30 cellular contexts compared by ENCODE assay signal in the genomic region with DNA sequence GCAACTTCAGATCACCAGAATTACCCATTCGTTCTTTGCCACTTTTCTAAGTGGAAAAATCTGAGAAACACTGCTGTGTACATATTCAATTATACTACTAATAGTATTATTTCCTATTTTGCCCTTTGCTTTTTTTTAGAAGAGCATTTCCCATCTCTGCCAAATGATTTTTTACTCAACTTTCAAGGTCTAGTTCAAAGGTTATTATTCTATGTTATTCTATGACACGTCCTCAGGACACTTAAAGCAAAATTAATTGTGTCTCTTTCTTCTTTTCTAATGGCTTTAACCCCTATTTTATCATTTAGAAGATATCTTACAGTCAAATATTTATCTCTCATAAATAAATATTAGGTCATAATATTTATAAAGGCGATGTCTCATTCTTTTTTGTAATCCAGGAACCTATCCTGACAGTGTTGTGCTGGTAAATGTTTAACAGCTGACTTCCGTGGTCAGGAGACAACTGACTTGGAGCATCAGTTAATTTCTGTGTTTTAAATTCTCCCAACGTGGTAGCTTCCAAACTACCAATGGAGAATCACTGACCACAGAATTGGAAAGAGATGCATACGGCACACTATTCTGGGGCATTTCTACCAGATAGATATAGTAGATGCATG.
"Had no signal": no experiment of that assay in that cellular context is flagged by ENCODE, and none has a peak within 500 bp of the region (broad histone marks: within the 10 kb centered on the region; RNA-seq: fewer than 3 reads in every experiment).

No MANE protein-coding gene starts in this region.

- H3K9me3 ChIP-seq: adrenal gland, body of pancreas, esophagus muscularis mucosa, neutrophil, sigmoid colon, upper lobe of right lung had no signal

- H3K4me2 ChIP-seq: smooth muscle cell had no signal

- H3K27ac ChIP-seq: adrenal gland, body of pancreas, foreskin keratinocyte, neutrophil, sigmoid colon, upper lobe of right lung had no signal

- H3K36me3 ChIP-seq: adrenal gland, esophagus muscularis mucosa, neutrophil, sigmoid colon, upper lobe of right lung had no signal

- DNase-seq: activated CD4-positive, alpha-beta memory T cell treated with anti-CD3 and anti-CD28 coated beads for 36 hours; activated CD4-positive, alpha-beta T cell treated with anti-CD3 and anti-CD28 coated beads, Interleukin-2, amount 10 ng/mL, durations not matched to agents 24 days and 14 days; activated CD8-positive, alpha-beta memory T cell treated with anti-CD3 and anti-CD28 coated beads, Interleukin-2, amount 50 U/mL, for 4 hours; activated effector memory CD4-positive, alpha-beta T cell treated with anti-CD3 and anti-CD28 coated beads, Interleukin-2, amount 50 U/mL, for 16 hours; activated naive CD4-positive, alpha-beta T cell treated with anti-CD3 and anti-CD28 coated beads for 36 hours; activated naive CD8-positive, alpha-beta T cell treated with anti-CD3 and anti-CD28 coated beads for 36 hours; activated T-cell treated with anti-CD3 and anti-CD28 coated beads, Interleukin-2, amount 50 U/mL, for 1 hour; adrenal gland; aorta; body of pancreas; dermis blood vessel endothelial cell; effector CD4-positive, alpha-beta T cell; foreskin keratinocyte; naive B cell; nephron progenitor cell; retina; sigmoid colon; stimulated activated CD4-positive, alpha-beta T cell treated with anti-CD3 and anti-CD28 coated beads, Interleukin-1b, Interleukin-23, amount 100 ng/mL, for 48 hours; stimulated activated CD4-positive, alpha-beta T cell treated with anti-CD3 and anti-CD28 coated beads, Interleukin-4, amount 100 ng/mL, for 4 hours; stimulated activated CD8-positive, alpha-beta memory T cell treated with anti-CD3 and anti-CD28 coated beads, Interleukin-4, amount 100 ng/mL, for 48 hours; stimulated activated naive CD8-positive, alpha-beta T cell treated with anti-CD3 and anti-CD28 coated beads, Interleukin-15, amount 100 ng/mL, for 72 hours; substantia nigra; T-helper 1 cell; upper lobe of right lung had no signal

- H3K27me3 ChIP-seq: adrenal gland, body of pancreas, esophagus muscularis mucosa, foreskin keratinocyte, neutrophil, sigmoid colon, upper lobe of right lung had no signal

- ATAC-seq: activated CD4-positive, CD25-positive, alpha-beta regulatory T cell treated with anti-CD3 and anti-CD28 coated beads, Interleukin-2, amount 50 U/mL, for 24 hours; body of pancreas; foreskin keratinocyte; stimulated activated memory B cell treated with anti-CD40 and anti-IgM and Interleukin-4, amounts not matched to agents 10 μg/mL and 1 μg/mL and 100 μg/mL, for 72 hours; stimulated activated naive CD8-positive, alpha-beta T cell treated with anti-CD3 and anti-CD28 coated beads, Interleukin-15, amount 100 ng/mL, for 72 hours; upper lobe of right lung had no signal

- H3K4me1 ChIP-seq: foreskin keratinocyte, sigmoid colon, upper lobe of right lung had no signal

- H3K4me3 ChIP-seq: adrenal gland, body of pancreas, esophagus muscularis mucosa, lung, sigmoid colon, smooth muscle cell, upper lobe of right lung had no signal
